24 cellular contexts compared by ENCODE assay signal in the genomic region with DNA sequence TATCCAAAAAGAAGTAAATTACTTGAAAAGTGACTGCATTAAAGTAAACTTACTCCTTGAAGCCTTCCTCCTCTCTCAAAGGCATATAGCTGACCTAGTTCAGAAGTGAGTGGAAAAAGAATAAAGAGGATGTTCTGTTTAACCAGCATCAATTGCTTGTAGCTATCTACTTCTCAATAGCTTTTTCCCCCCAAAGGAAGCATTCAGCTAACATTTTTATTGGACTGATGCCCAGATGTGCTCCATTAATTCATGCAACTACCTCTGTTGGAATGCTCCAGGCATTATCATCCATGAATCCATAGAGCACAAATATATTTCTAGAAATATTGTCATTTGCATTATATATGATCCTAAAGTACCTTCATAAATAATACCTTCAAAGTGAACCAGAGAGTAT.
"Had no signal": no experiment of that assay in that cellular context is flagged by ENCODE, and none has a peak within 500 bp of the region (broad histone marks: within the 10 kb centered on the region; RNA-seq: fewer than 3 reads in every experiment).

No MANE protein-coding gene starts in this region.

- ATAC-seq: left lung; naive thymus-derived CD8-positive, alpha-beta T cell; right lobe of liver; stimulated activated effector memory CD8-positive, alpha-beta T cell treated with anti-CD3 and anti-CD28 coated beads, Interleukin-12 subunit alpha, Interleukin-12 subunit beta, amount 100 ng/mL, for 72 hours; stimulated activated naive CD8-positive, alpha-beta T cell treated with anti-CD3 and anti-CD28 coated beads, Interleukin-15, amount 100 ng/mL, for 72 hours had no signal

- H3K4me3 ChIP-seq: cardiac muscle cell, hepatocyte, left lung, lung, neural progenitor cell, right lobe of liver, tibial artery had no signal

- DNase-seq: activated B cell treated with CpG ODN at 0.5 μM for 24 hours; activated CD4-positive, alpha-beta memory T cell treated with anti-CD3 and anti-CD28 coated beads for 36 hours; activated CD4-positive, alpha-beta T cell treated with anti-CD3 and anti-CD28 coated beads for 4 hours; activated naive CD4-positive, alpha-beta T cell treated with anti-CD3 and anti-CD28 coated beads for 36 hours; activated naive CD8-positive, alpha-beta T cell treated with anti-CD3 and anti-CD28 coated beads, Interleukin-2, amount 10 ng/mL, durations not matched to agents 7 days and 5 days; activated T-cell treated with anti-CD3 and anti-CD28 coated beads, Interleukin-2, amount 50 U/mL, for 48 hours; amniotic stem cell; effector CD8-positive, alpha-beta T cell; glutamatergic neuron; immature natural killer cell; left lung; naive thymus-derived CD8-positive, alpha-beta T cell; posterior cingulate gyrus; right lobe of liver; small intestine; stimulated activated CD4-positive, alpha-beta T cell treated with anti-CD3 and anti-CD28 coated beads, Interleukin-2, amount 100 ng/mL, for 24 hours; stimulated activated naive CD8-positive, alpha-beta T cell treated with anti-CD3 and anti-CD28 coated beads, Interleukin-15, amount 100 ng/mL, for 72 hours; T-helper 9 cell; tibial artery had no signal
